In the genomic region with DNA sequence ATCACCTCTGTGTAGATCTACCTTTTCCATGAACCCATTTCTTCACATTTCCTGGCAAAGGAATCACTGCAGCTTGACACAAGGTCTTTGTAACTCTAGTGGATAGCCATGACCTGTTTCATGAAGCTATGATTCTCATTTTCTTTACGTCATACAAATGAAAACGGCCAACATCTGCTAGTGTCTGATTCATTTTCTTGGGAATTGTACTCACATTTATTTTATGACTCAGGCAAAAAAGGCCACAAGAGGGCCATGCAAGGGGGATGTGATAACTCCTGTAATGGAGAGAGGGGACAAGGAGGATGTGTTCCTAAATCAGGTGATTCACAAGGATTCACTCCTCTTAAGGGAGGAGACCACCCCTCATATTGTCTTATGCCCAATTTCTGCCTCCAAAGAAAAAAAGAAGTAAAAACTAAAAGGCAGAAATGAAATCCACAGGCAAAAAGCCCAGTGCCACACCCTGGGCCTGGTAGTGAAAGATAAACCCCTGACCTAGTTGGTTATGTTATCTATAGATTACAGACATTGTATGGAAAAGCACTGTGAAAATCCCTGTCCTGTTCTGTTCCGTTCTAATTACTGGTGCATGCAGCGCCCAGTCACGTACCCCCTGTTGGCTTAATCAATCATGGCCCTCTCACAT, we compare ENCODE assay signal across 17 cellular contexts.
DNase-seq lines count a peak whose midpoint lies in the region; ATAC-seq and TF ChIP-seq lines count a peak whose summit lies in the region.
"Had no signal": no experiment of that assay in that cellular context is flagged by ENCODE, and none has a peak within 500 bp of the region (broad histone marks: within the 10 kb centered on the region; RNA-seq: fewer than 3 reads in every experiment).

No MANE protein-coding gene starts in this region.

- H3K9me3 ChIP-seq in breast epithelium = no peaks in the 10 kb centered on the region

- H3K36me3 Mint-ChIP-seq in MCF 10A (ENCODE audit: insufficient read depth, unreplicated experiment) = peaks cover 5% of the 10 kb centered on the region
- no peaks in the 10 kb centered on the region for H3K36me3 Mint-ChIP-seq in activated CD4-positive, alpha-beta T cell treated with anti-CD3 and anti-CD28 coated beads for 36 hours (ENCODE audit: low read depth)

- TF ChIP-seq CTCF in MCF 10A (IDR thresholded peaks at IDR 0.05; ENCODE audit: unreplicated experiment) (peak; percentile 22), breast epithelium (IDR thresholded peaks at IDR 0.05) (no peak)

- BruUV-seq in MCF 10A (replicated peaks; lab: Mats Ljungman, UMichigan) = no TSS peak

- H3K27ac ChIP-seq in breast epithelium = no peak overlapping the region
- H3K27ac ChIP-seq: coronary artery, heart right ventricle had no signal

- H3K27me3 ChIP-seq in breast epithelium = no peaks in the 10 kb centered on the region
- H3K27me3 ChIP-seq: heart right ventricle had no signal

- no peaks in the 10 kb centered on the region for H3K36me3 ChIP-seq in breast epithelium
- H3K36me3 ChIP-seq: heart right ventricle had no signal

- no peak overlapping the region for H3K4me3 ChIP-seq in breast epithelium
- H3K4me3 ChIP-seq: coronary artery, heart right ventricle had no signal

- intact Hi-C loops in MCF 10A (cut with micrococcal nuclease) = no loop called here
- intact Hi-C loops in breast epithelium (cut with DNase I; ENCODE audit: low total_unique reads) = no loop called here
- intact Hi-C loops in activated CD4-positive, alpha-beta T cell treated with anti-CD3 and anti-CD28 coated beads for 36 hours (cut with DNase I, micrococcal nuclease) = no loop called here

- H3K4me1 ChIP-seq in breast epithelium = no peaks in the 10 kb centered on the region
- H3K4me1 ChIP-seq: heart right ventricle had no signal

- H3K9me3 Mint-ChIP-seq in MCF 10A (ENCODE audit: unreplicated experiment) = no peaks in the 10 kb centered on the region
- H3K9me3 Mint-ChIP-seq in activated CD4-positive, alpha-beta T cell treated with anti-CD3 and anti-CD28 coated beads for 36 hours (ENCODE audit: low read depth) = peaks cover 3% of the 10 kb centered on the region

- H3K4me3 Mint-ChIP-seq in MCF 10A (ENCODE audit: unreplicated experiment) = no peak overlapping the region
- no peak overlapping the region for H3K4me3 Mint-ChIP-seq in activated CD4-positive, alpha-beta T cell treated with anti-CD3 and anti-CD28 coated beads for 36 hours

- peaks cover 14% of the 10 kb centered on the region for H3K4me1 Mint-ChIP-seq in MCF 10A (ENCODE audit: insufficient read depth, unreplicated experiment)
- no peaks in the 10 kb centered on the region for H3K4me1 Mint-ChIP-seq in activated CD4-positive, alpha-beta T cell treated with anti-CD3 and anti-CD28 coated beads for 36 hours

- ATAC-seq in activated CD4-positive, alpha-beta T cell treated with anti-CD3 and anti-CD28 coated beads for 36 hours = no peak
- ATAC-seq: heart right ventricle had no signal

- peak; percentile 75 for DNase-seq in MCF 10A (ENCODE audit: unreplicated experiment)
- no peak for DNase-seq in breast epithelium (ENCODE audit: low spot score in 2 of 2)
- DNase-seq in T1000 (lab: John Stamatoyannopoulos, UW) = peak; percentile 17
- peak; percentile 74 for DNase-seq in fibroblast of gingiva (ENCODE audit: low read depth)
- no peak for DNase-seq in activated CD4-positive, alpha-beta T cell treated with anti-CD3 and anti-CD28 coated beads for 36 hours
- no peak for DNase-seq in NCI-H1105 (lab: John Stamatoyannopoulos, UW)
- DNase-seq in cortex of kidney (lab: John Stamatoyannopoulos, UW) = no peak
- no peak for DNase-seq in effector CD8-positive, alpha-beta T cell (lab: John Stamatoyannopoulos, UW)
- DNase-seq: 8988T, GDM1, heart right ventricle, mesendoderm, NCI-H1417, NCI-H510A treated with DMSO at 0.1 percent for 48 hours, posterior cingulate gyrus, SIG-M5 had no signal

- peak overlapping the region; percentile 90 for H3K27ac Mint-ChIP-seq in MCF 10A (ENCODE audit: low read depth, unreplicated experiment)
- no peak overlapping the region for H3K27ac Mint-ChIP-seq in activated CD4-positive, alpha-beta T cell treated with anti-CD3 and anti-CD28 coated beads for 36 hours

- POLR2A ChIA-PET in MCF 10A (lab: Yijun Ruan, JAX) = no interaction called here
- POLR2A ChIA-PET in activated CD4-positive, alpha-beta T cell treated with anti-CD3 and anti-CD28 coated beads for 36 hours (lab: Charles Lee) = no interaction called here

- CTCF ChIA-PET in MCF 10A (lab: Yijun Ruan, JAX) = interaction anchor here (0.7 kb wide), 1 partner anchor 168 kb away, joined by 3 read pairs; no protein-coding TSS in a partner anchor
- CTCF ChIA-PET in activated CD4-positive, alpha-beta T cell treated with anti-CD3 and anti-CD28 coated beads for 36 hours (lab: Charles Lee) = no interaction called here

- H3K27me3 Mint-ChIP-seq in MCF 10A (ENCODE audit: insufficient read depth, unreplicated experiment) = no peaks in the 10 kb centered on the region
- H3K27me3 Mint-ChIP-seq in activated CD4-positive, alpha-beta T cell treated with anti-CD3 and anti-CD28 coated beads for 36 hours = peaks cover 1% of the 10 kb centered on the region

- TF ChIP-seq POLR2A in breast epithelium (IDR thresholded peaks at IDR 0.05) = no peak

Comparison
In these comparisons a context has a peak if more than half of its experiments do, and no peak if none do; other contexts are left out.
1. DNase-seq: peak in MCF 10A (single experiment), T1000 (single experiment) and fibroblast of gingiva (single experiment); none in breast epithelium (0 of 2), activated CD4-positive, alpha-beta T cell treated with anti-CD3 and anti-CD28 coated beads for 36 hours (single experiment), NCI-H1105 (single experiment), cortex of kidney (single experiment) and effector CD8-positive, alpha-beta T cell (single experiment).